In genomic region chr4:164405774-164406173, GRCh38 we compare ENCODE assay signal across 34 cellular contexts.
"Had no signal": no experiment of that assay in that cellular context is flagged by ENCODE, and none has a peak within 500 bp of the region (broad histone marks: within the 10 kb centered on the region; RNA-seq: fewer than 3 reads in every experiment).

No MANE protein-coding gene starts in this region.

- H3K27ac ChIP-seq: KMS-11 had no signal

- H3K36me3 ChIP-seq: MG63 had no signal

- H3K4me2 ChIP-seq: KMS-11 had no signal

- H3K9ac ChIP-seq: KMS-11 had no signal

- H3K9me3 ChIP-seq: MG63 had no signal

- H3K4me3 ChIP-seq: MG63 had no signal

- DNase-seq: Karpas-422, Kasumi-1, MG63, MM.1S, MV-4-11, NCI-H1048, NCI-H1092, NCI-H1092 treated with DMSO at 0.1 percent for 48 hours, NCI-H1105, NCI-H1105 treated with DMSO at 0.1 percent for 48 hours, NCI-H1417, NCI-H1417 treated with DMSO at 0.1 percent for 48 hours, NCI-H1436, NCI-H1436 treated with DMSO at 0.1 percent for 48 hours, NCI-H146, NCI-H1694, NCI-H1694 treated with DMSO at 0.1 percent for 48 hours, NCI-H187, NCI-H187 treated with DMSO at 0.1 percent for 48 hours, NCI-H1930, NCI-H2029, NCI-H2029 treated with DMSO at 0.1 percent for 48 hours, NCI-H2081, NCI-H2081 treated with DMSO at 0.1 percent for 48 hours, NCI-H2107, NCI-H2171, NCI-H2171 treated with DMSO at 0.1 percent for 48 hours, NCI-H2227 treated with DMSO at 0.1 percent for 48 hours, NCI-H226, NCI-H345, NCI-H446, NCI-H446 treated with DMSO at 0.1 percent for 48 hours, NCI-H510A had no signal
